30 cellular contexts compared by ENCODE assay signal in the genomic region with DNA sequence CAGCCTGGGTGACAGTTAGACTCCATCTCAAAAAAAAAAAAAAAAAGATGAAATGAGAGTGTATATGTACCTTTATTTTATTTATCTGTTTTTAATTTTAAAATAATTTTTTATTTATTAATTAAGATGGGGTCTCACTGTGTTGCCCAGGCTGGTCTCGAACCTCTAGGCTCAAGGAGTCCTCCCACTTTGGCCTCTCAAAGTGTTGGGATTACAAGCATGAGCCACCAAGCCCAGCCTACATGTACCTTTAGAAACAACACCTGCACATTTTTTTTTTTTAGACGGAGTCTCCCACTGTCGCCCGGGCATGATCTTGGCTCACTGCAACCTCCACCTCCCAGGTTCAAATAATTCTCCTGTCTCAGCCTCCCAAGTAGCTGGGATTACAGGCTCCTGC. TPM values are rescaled to one million over a fixed set of nuclear protein-coding genes. Genes with fewer than 3 reads are reported as not detected.
"Had no signal": no experiment of that assay in that cellular context is flagged by ENCODE, and none has a peak within 500 bp of the region (broad histone marks: within the 10 kb centered on the region; RNA-seq: fewer than 3 reads in every experiment).

No MANE protein-coding gene starts in this region.

- H3K4me3 ChIP-seq: left lung, lower lobe of right lung, neural progenitor cell, right atrium auricular region, smooth muscle cell, transverse colon, upper lobe of left lung, vagina had no signal

- H3K9me3 ChIP-seq: left lung, lower lobe of right lung, neutrophil, right atrium auricular region, transverse colon, upper lobe of left lung, vagina had no signal

- FAIRE-seq: islet of Langerhans, kidney had no signal

- ATAC-seq: left colon; left lung; lower lobe of right lung; natural killer cell; stimulated activated memory B cell treated with anti-CD40 and anti-IgM and Interleukin-4, amounts not matched to agents 10 μg/mL and 1 μg/mL and 100 μg/mL, for 72 hours; stimulated activated naive CD8-positive, alpha-beta T cell treated with anti-CD3 and anti-CD28 coated beads, Interleukin-15, amount 100 ng/mL, for 72 hours had no signal

- H3K27me3 ChIP-seq: left lung, neural progenitor cell, neutrophil, right atrium auricular region, transverse colon, upper lobe of left lung, vagina had no signal

- DNase-seq: hypothalamus; immature natural killer cell; kidney; left colon; left lung; lower lobe of right lung; mammary epithelial cell; mesenchymal stem cell; naive B cell; natural killer cell; nephron progenitor cell; occipital lobe; stimulated activated CD4-positive, alpha-beta T cell treated with anti-CD3 and anti-CD28 coated beads, Interleukin-1b, Interleukin-23, amount 100 ng/mL, for 48 hours; stimulated activated CD4-positive, alpha-beta T cell treated with anti-CD3 and anti-CD28 coated beads, Interleukin-2, amount 100 ng/mL, for 48 hours; stimulated activated CD4-positive, alpha-beta T cell treated with anti-CD3 and anti-CD28 coated beads, Interleukin-4, amount 100 ng/mL, for 4 hours; stimulated activated CD8-positive, alpha-beta memory T cell treated with anti-CD3 and anti-CD28 coated beads, Interleukin-4, amount 100 ng/mL, for 48 hours; stimulated activated naive CD4-positive, alpha-beta T cell treated with Interleukin-2 at 50 U/mL for 16 hours; stimulated activated naive CD8-positive, alpha-beta T cell treated with anti-CD3 and anti-CD28 coated beads, Interleukin-15, amount 100 ng/mL, for 72 hours; substantia nigra; transverse colon; upper lobe of left lung had no signal

- H3K4me2 ChIP-seq: neural progenitor cell, smooth muscle cell had no signal

- H3K36me3 ChIP-seq: left lung, lower lobe of right lung, neural progenitor cell, neutrophil, right atrium auricular region, transverse colon, upper lobe of left lung, vagina had no signal

- H3K9ac ChIP-seq: neural progenitor cell, parathyroid adenoma had no signal

- H3K79me2 ChIP-seq: parathyroid adenoma had no signal

- H3K27ac ChIP-seq: left lung, lower lobe of right lung, neural progenitor cell, neutrophil, transverse colon, upper lobe of left lung had no signal

- H3K4me1 ChIP-seq: left lung, lower lobe of right lung, transverse colon had no signal

RNA-seq across cellular contexts. Expression of gene RIPOR3, which starts 28.0 kb away (rescaled TPM):
- total RNA-seq: pulmonary artery endothelial cell had no signal
- polyA plus RNA-seq: mammary epithelial cell had no signal
